ENCODE assay signal across 13 cellular contexts in the genomic region with DNA sequence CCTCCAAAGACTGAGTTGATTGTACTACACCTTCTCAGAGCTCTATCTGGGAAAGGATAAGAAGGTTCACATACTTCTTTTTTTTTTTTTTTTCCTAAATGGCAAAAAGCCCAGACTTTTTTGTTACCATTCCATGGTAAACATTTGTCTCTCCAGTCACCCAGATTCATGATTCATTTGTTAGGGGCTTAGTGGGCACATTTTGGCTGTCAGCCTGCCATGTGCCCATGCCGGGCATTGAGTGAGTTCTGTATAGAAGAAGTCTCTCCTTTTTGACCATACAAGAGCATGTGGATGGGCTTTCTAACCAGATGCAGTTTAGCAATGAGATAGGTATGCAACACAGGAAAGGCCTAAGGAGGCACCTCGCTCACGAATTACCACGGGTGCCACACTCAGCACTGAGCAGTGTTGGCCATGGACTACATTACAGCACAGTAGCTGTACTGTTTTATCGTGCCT.
DNase-seq lines count a peak whose midpoint lies in the region; TF ChIP-seq lines count a peak whose summit lies in the region.
"Had no signal": no experiment of that assay in that cellular context is flagged by ENCODE, and none has a peak within 500 bp of the region (broad histone marks: within the 10 kb centered on the region; RNA-seq: fewer than 3 reads in every experiment).

No MANE protein-coding gene starts in this region.

- CTCF ChIA-PET in A673 (lab: Charles Lee): interaction anchor here (1.1 kb wide), 1 partner anchor 516 kb away, joined by 4 read pairs; no protein-coding TSS in a partner anchor

- H3K27me3 Mint-ChIP-seq in brain: peaks cover 5% of the 10 kb centered on the region
- H3K27me3 Mint-ChIP-seq: activated T-helper 17 cell treated with anti-CD3 and anti-CD28 coated beads, Interleukin-2, amount 50 U/mL, for 72 hours had no signal

- POLR2A ChIA-PET in A673 (lab: Charles Lee; ENCODE audit: low non-redundant PET): no interaction called here

- TF ChIP-seq CTCF in A673 (conservative IDR thresholded peaks at IDR 0.05; ENCODE audit: low read depth, low read length) (no peak), brain (conservative IDR thresholded peaks at IDR 0.05) (no peak)

- H3K9me3 ChIP-seq in A673 (ENCODE audit: low read depth, low read length, poor library complexity, severe bottlenecking): no peaks in the 10 kb centered on the region
- no peaks in the 10 kb centered on the region for H3K9me3 ChIP-seq in effector memory CD4-positive, alpha-beta T cell (ENCODE audit: control insufficient read depth, low read length)
- H3K9me3 ChIP-seq: A549, stomach had no signal

- H3K4me3 ChIP-seq in A673 (ENCODE audit: low read depth, low read length, poor library complexity, severe bottlenecking): no peak overlapping the region
- no peak overlapping the region for H3K4me3 ChIP-seq in effector memory CD4-positive, alpha-beta T cell (ENCODE audit: insufficient read depth, low read depth, low read length, poor library complexity, severe bottlenecking)
- H3K4me3 ChIP-seq: A549, stomach had no signal

- H3K4me1 Mint-ChIP-seq in brain: peaks cover 15% of the 10 kb centered on the region
- H3K4me1 Mint-ChIP-seq: activated T-helper 17 cell treated with anti-CD3 and anti-CD28 coated beads, Interleukin-2, amount 50 U/mL, for 72 hours; natural killer cell had no signal

- H3K27ac Mint-ChIP-seq in brain: peak overlapping the region in 3 of 5 experiments; percentile 46 to 79 (median 66)
- H3K27ac Mint-ChIP-seq: activated T-helper 17 cell treated with anti-CD3 and anti-CD28 coated beads, Interleukin-2, amount 50 U/mL, for 72 hours; natural killer cell had no signal

- no peaks in the 10 kb centered on the region for H3K36me3 ChIP-seq in A673 (ENCODE audit: insufficient read depth, low read length, poor library complexity, severe bottlenecking)
- H3K36me3 ChIP-seq in effector memory CD4-positive, alpha-beta T cell (ENCODE audit: control insufficient read depth, insufficient read depth, low read length): no peaks in the 10 kb centered on the region
- H3K36me3 ChIP-seq: stomach had no signal

- no peaks in the 10 kb centered on the region for H3K27me3 ChIP-seq in A673 (replicated peaks; ENCODE audit: insufficient read depth, low read depth, low read length, poor library complexity)
- no peaks in the 10 kb centered on the region for H3K27me3 ChIP-seq in effector memory CD4-positive, alpha-beta T cell (replicated peaks; ENCODE audit: control insufficient read depth, insufficient read depth, low read length, poor library complexity, severe bottlenecking)
- H3K27me3 ChIP-seq: stomach had no signal

- DNase-seq in A673 (ENCODE audit: low spot score): peak; percentile 35
- DNase-seq in HT1080 (ENCODE audit: low read depth): peak; percentile 98
- peak; percentile 77 for DNase-seq in iris pigment epithelial cell (ENCODE audit: low read depth)
- DNase-seq in SIG-M5 (lab: John Stamatoyannopoulos, UW): no peak
- no peak for DNase-seq in effector memory CD4-positive, alpha-beta T cell
- no peak for DNase-seq in NCI-H1694 treated with DMSO at 0.1 percent for 48 hours (lab: John Stamatoyannopoulos, UW)
- no peak for DNase-seq in stimulated activated CD4-positive, alpha-beta T cell treated with anti-CD3 and anti-CD28 coated beads, Interleukin-2, amount 100 ng/mL, for 24 hours
- DNase-seq: natural killer cell, OCI-M1, stomach had no signal

- intact Hi-C loops in A673 (cut with micrococcal nuclease; ENCODE audit: unreplicated experiment): no loop called here

- BruUV-seq in A673 (replicated peaks; lab: Mats Ljungman, UMichigan): no TSS peak

- no peak overlapping the region for H3K4me3 Mint-ChIP-seq in brain
- H3K4me3 Mint-ChIP-seq: activated T-helper 17 cell treated with anti-CD3 and anti-CD28 coated beads, Interleukin-2, amount 50 U/mL, for 72 hours; natural killer cell had no signal

- no peaks in the 10 kb centered on the region for H3K4me1 ChIP-seq in A673 (ENCODE audit: insufficient read depth, low read length, poor library complexity, severe bottlenecking)
- no peaks in the 10 kb centered on the region for H3K4me1 ChIP-seq in effector memory CD4-positive, alpha-beta T cell (ENCODE audit: control insufficient read depth, insufficient read depth, low read length, poor library complexity, severe bottlenecking)
- H3K4me1 ChIP-seq: A549 had no signal

- H3K27ac ChIP-seq in A673 (ENCODE audit: low read depth, low read length, poor library complexity, severe bottlenecking): no peak overlapping the region
- no peak overlapping the region for H3K27ac ChIP-seq in effector memory CD4-positive, alpha-beta T cell (ENCODE audit: insufficient read depth, low read length, poor library complexity, severe bottlenecking)
- H3K27ac ChIP-seq: A549 had no signal

- peaks cover 1 to 35% (median 14%) of the 10 kb centered on the region in 5 experiments for H3K9me3 Mint-ChIP-seq in brain

- no peaks in the 10 kb centered on the region for H3K36me3 Mint-ChIP-seq in brain

Comparison
In these comparisons a context has a peak if more than half of its experiments do, and no peak if none do; other contexts are left out.
1. DNase-seq: peak in A673 (single experiment), HT1080 (single experiment) and iris pigment epithelial cell (single experiment); none in SIG-M5 (single experiment), effector memory CD4-positive, alpha-beta T cell (0 of 3), NCI-H1694 treated with DMSO at 0.1 percent for 48 hours (single experiment) and stimulated activated CD4-positive, alpha-beta T cell treated with anti-CD3 and anti-CD28 coated beads, Interleukin-2, amount 100 ng/mL, for 24 hours (0 of 2).